ENCODE assay signal across 16 cellular contexts in the genomic region with DNA sequence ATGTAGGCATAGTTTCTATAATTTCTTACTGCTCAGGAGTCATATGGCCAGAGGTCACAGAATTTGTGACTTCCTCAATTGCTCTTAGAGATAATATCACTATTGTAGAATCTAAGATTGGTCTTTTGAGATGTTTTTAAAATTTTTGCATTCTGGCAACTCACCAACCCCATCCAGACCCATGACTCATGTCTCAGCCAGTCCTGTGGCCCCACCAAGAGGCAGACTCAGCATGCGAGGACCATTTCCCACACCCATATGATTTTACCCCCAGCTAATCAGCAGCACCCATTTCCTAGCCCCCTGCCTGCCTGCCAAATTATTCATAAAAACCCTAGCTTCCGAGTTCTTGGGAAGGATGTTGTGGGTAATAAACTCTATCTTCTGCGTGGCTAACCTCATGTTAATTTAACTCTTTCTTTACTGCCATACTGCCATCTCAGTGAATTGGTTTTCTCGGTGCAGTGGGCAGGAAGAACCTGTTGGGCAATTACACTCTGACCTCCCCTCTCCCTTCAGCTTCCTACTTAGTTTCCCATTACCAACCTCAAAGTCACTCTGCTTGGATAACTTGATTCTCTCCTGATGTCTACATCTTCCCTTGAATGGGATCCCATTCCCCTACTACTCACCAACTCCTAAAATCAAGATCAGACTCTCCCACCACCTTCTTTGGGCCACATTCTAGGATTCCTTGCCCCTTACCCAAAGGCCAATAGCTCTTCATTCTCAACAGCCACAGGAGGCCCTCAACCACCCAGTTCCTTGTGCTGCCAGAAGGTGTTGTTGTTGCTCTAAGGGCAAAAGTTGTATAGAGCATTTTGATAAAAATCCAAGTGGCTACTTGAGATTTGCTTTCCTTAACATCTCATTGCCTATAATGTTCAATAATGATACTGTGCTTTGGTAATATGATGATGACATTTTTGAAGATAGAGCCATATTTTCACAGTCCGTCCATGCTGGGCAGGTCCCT. TPM values are rescaled to one million over a fixed set of nuclear protein-coding genes. Genes with fewer than 3 reads are reported as not detected.
DNase-seq lines count a peak whose midpoint lies in the region; FAIRE-seq and TF ChIP-seq lines count a peak whose summit lies in the region.
"Had no signal": no experiment of that assay in that cellular context is flagged by ENCODE, and none has a peak within 500 bp of the region (broad histone marks: within the 10 kb centered on the region; RNA-seq: fewer than 3 reads in every experiment).

No MANE protein-coding gene starts in this region.

- peak; percentile 79 for DNase-seq in AG08395 (ENCODE audit: low spot score)
- peak; percentile 77 for DNase-seq in astrocyte of the hippocampus (ENCODE audit: low read depth, low spot score)
- DNase-seq in keratinocyte (ENCODE audit: low read depth, low spot score) = no peak
- no peak for DNase-seq in colonic mucosa
- DNase-seq in esophagus muscularis mucosa (ENCODE audit: extremely low spot score) = no peak
- no peak for DNase-seq in NCI-H510A (lab: John Stamatoyannopoulos, UW)
- DNase-seq in superior temporal gyrus (ENCODE audit: extremely low spot score) = no peak
- DNase-seq: activated gamma-delta T cell; CD4-positive, CD25-positive, alpha-beta regulatory T cell; cerebellar nuclear complex; left ventricle myocardium inferior; NCI-H2029; nephron progenitor cell; stimulated activated CD4-positive, alpha-beta T cell treated with anti-CD3 and anti-CD28 coated beads, Interleukin-15, amount 100 ng/mL, for 24 hours had no signal

- FAIRE-seq in keratinocyte (lab: Jason Lieb, UNC) = peak; percentile 17

- dilution Hi-C loops in keratinocyte (cut with MboI; ENCODE audit: extremely low pct_ligation_motif_present, low sequenced_read_pairs) = no loop called here

- no peak overlapping the region for H3K27ac ChIP-seq in keratinocyte (ENCODE audit: control insufficient read depth, insufficient read depth, low read length)
- H3K27ac ChIP-seq in colonic mucosa = no peak overlapping the region
- H3K27ac ChIP-seq in esophagus muscularis mucosa (replicated peaks in 1 of 4) = no peak overlapping the region
- H3K27ac ChIP-seq: left ventricle myocardium inferior had no signal

- H3K36me3 ChIP-seq in keratinocyte (ENCODE audit: control insufficient read depth in 2 of 2, extremely low read depth in 1 of 2, insufficient read depth in 2 of 2, low read length in 2 of 2) (no peaks in the 10 kb centered on the region), colonic mucosa (no peaks in the 10 kb centered on the region), esophagus muscularis mucosa (no peaks in the 10 kb centered on the region)
- H3K36me3 ChIP-seq: left ventricle myocardium inferior had no signal

- WGBS in esophagus muscularis mucosa = 70% methylated on average over 5 of the region's 5 CpGs

- H3K4me2 ChIP-seq in keratinocyte (ENCODE audit: control insufficient read depth, extremely low read depth, insufficient read depth, low read depth, low read length) = no peak overlapping the region

- no peaks in the 10 kb centered on the region for H3K27me3 ChIP-seq in keratinocyte (ENCODE audit: control insufficient read depth, extremely low read depth, insufficient read depth, low read length)
- no peaks in the 10 kb centered on the region for H3K27me3 ChIP-seq in colonic mucosa
- H3K27me3 ChIP-seq in esophagus muscularis mucosa = no peaks in the 10 kb centered on the region

- TF ChIP-seq EP300 in Ishikawa (IDR thresholded peaks at IDR 0.05; ENCODE audit: borderline replicate concordance) (0 out of 2 replicates have a peak, but pooled peaks have one; percentile 8), esophagus muscularis mucosa (IDR thresholded peaks at IDR 0.05) (no peak)

- TF ChIP-seq POLR2A in esophagus muscularis mucosa (IDR thresholded peaks at IDR 0.05; ENCODE audit: low read depth) = no peak

- H3K9ac ChIP-seq in keratinocyte (ENCODE audit: control insufficient read depth, extremely low read depth, insufficient read depth, low read length) (no peak overlapping the region), colonic mucosa (ENCODE audit: low read depth in 2 of 2, low read length in 2 of 2) (no peak overlapping the region)

- H3K9me3 ChIP-seq in keratinocyte (ENCODE audit: control insufficient read depth, low read depth, low read length) (no peaks in the 10 kb centered on the region), colonic mucosa (no peaks in the 10 kb centered on the region), esophagus muscularis mucosa (no peaks in the 10 kb centered on the region)
- H3K9me3 ChIP-seq: left ventricle myocardium inferior had no signal

- TF ChIP-seq CTCF in keratinocyte (optimal IDR thresholded peaks at IDR 0.05 in 1 of 3, IDR thresholded peaks at IDR 0.05 in 1 of 3, conservative IDR thresholded peaks at IDR 0.05 in 1 of 3; ENCODE audit: extremely low read depth in 1 of 3, insufficient read depth in 2 of 3, low read length in 3 of 3) (peak in 2 of 3 experiments; percentile 13 to 62), colonic mucosa (IDR thresholded peaks at IDR 0.05) (no peak), esophagus muscularis mucosa (IDR thresholded peaks at IDR 0.05) (no peak)

- H3K4me1 ChIP-seq in keratinocyte (ENCODE audit: control insufficient read depth, extremely low read depth, insufficient read depth, low read length) (no peaks in the 10 kb centered on the region), colonic mucosa (no peaks in the 10 kb centered on the region), esophagus muscularis mucosa (no peaks in the 10 kb centered on the region)
- H3K4me1 ChIP-seq: left ventricle myocardium inferior had no signal

- peak; percentile 54 for TF ChIP-seq RAD21 in Ishikawa (IDR thresholded peaks at IDR 0.05; ENCODE audit: low read depth)

- H4K20me1 ChIP-seq in keratinocyte (ENCODE audit: control insufficient read depth, extremely low read depth, insufficient read depth, low read length) = no peaks in the 10 kb centered on the region

- H3K79me2 ChIP-seq in keratinocyte (ENCODE audit: control insufficient read depth, insufficient read depth, low read length) = no peaks in the 10 kb centered on the region

- H2AFZ ChIP-seq in keratinocyte (ENCODE audit: control insufficient read depth, low read length) = no peak overlapping the region

- intact Hi-C loops in colonic mucosa (cut with DNase I) (no loop called here), esophagus muscularis mucosa (cut with DNase I) (no loop called here)

- no peaks in the 10 kb centered on the region for H3K9me1 ChIP-seq in keratinocyte (ENCODE audit: control insufficient read depth, extremely low read depth, insufficient read depth, low read length)

- H3K4me3 ChIP-seq in keratinocyte (ENCODE audit: control insufficient read depth in 2 of 3, extremely low read depth in 1 of 3, insufficient read depth in 2 of 3, low read depth in 1 of 3, low read length in 3 of 3) = no peak overlapping the region
- no peak overlapping the region for H3K4me3 ChIP-seq in colonic mucosa
- H3K4me3 ChIP-seq in esophagus muscularis mucosa = no peak overlapping the region
- H3K4me3 ChIP-seq: left ventricle myocardium inferior had no signal

TF ChIP-seq in Ishikawa, 13 proteins besides CTCF, POLR2A, EP300 and RAD21:
- TF ChIP-seq TAF1 (IDR thresholded peaks at IDR 0.05; ENCODE audit: low read depth) (no peak), NFIC (IDR thresholded peaks at IDR 0.05) (0 out of 2 replicates have a peak, but pooled peaks have one; percentile 33)

RNA-seq across cellular contexts. Expression of a gene that starts 16.2 kb away (rescaled TPM):
- not detected in 3 replicates for polyA plus RNA-seq in keratinocyte
- not detected for polyA plus RNA-seq in keratinocyte (2011; ENCODE audit: low read depth)
- polyA plus RNA-seq in keratinocyte (2011; cell fraction: cytosol; rRNA removed) = not detected in 2 replicates
- not detected in 2 replicates for polyA plus RNA-seq in keratinocyte (2011; cell fraction: nucleus; rRNA removed)
- not detected in 2 replicates for polyA plus RNA-seq in keratinocyte (2012; ENCODE audit: low replicate concordance)
- polyA minus RNA-seq in keratinocyte = not detected in 3 replicates
- polyA minus RNA-seq in keratinocyte (2011; cell fraction: cytosol; rRNA and poly(A)+ RNA removed) = not detected
- not detected in 2 replicates for polyA minus RNA-seq in keratinocyte (2011; cell fraction: nucleus; rRNA and poly(A)+ RNA removed)
- total RNA-seq in colonic mucosa = 10 to 100 TPM in 1 of 2 donors, 1 to 10 TPM in 1; 8.7 to 10.4 TPM
- total RNA-seq in esophagus muscularis mucosa = not detected
- total RNA-seq: CD4-positive, CD25-positive, alpha-beta regulatory T cell; left ventricle myocardium inferior; T-helper 1 cell treated with Interleukin-12 subunit alpha and Interleukin-12 subunit beta and Interleukin-4 antibody, amounts not matched to agents 30 ng/mL and 1 ng/mL, for 36 hours had no signal
- polyA plus RNA-seq: CD4-positive, CD25-positive, alpha-beta regulatory T cell had no signal

Comparison
In these comparisons a context has a peak if more than half of its experiments do, and no peak if none do; other contexts are left out.
1. DNase-seq: peak in AG08395 (single experiment) and astrocyte of the hippocampus (single experiment); none in keratinocyte (single experiment), colonic mucosa (single experiment), esophagus muscularis mucosa (single experiment), NCI-H510A (single experiment) and superior temporal gyrus (single experiment).
2. CTCF ChIP-seq: peak in keratinocyte (2 of 3); none in colonic mucosa (single experiment) and esophagus muscularis mucosa (0 of 3).
3. RNA of a gene that starts 16.2 kb away (total RNA-seq): 8.7 to 10.4 TPM in colonic mucosa; not detected in esophagus muscularis mucosa; every median in the first group is over 4 times any median in the second.